ENCODE assay signal across 32 cellular contexts in the genomic region with DNA sequence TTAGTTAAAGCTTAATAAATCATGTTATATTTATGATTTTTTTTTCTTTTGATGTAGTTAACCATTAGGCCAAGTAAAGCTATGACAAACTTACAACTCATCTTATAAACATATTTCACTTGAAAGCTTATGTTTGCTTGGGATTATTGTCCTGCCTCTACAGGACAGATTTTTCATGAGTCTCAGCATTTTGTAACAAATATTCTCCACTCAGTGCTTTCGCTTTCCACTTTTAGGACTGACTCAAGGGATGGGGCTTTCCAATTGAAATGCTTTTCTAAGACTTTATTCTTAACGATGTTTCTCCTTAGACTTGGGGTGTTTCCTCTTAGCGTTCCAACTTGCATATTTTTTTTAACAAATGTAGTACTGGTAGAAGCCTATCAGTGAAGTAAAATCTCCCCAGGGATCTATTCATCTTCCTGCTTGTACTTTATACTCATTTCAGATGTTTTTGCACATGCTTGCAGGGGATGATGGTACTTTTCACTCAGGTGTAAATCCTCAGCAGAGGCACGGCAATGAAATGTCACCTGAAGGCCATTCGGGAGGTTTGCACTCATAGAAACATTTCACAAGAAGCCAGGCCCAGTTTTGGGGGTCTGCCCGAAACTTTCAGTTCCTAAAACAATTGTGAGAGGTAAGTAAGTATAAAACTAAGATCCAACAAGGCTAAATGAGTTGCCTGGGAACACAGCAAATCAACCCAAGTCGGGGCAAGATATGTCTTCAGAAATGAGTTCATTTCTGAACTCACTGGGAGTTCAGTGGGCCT.
"Had no signal": no experiment of that assay in that cellular context is flagged by ENCODE, and none has a peak within 500 bp of the region (broad histone marks: within the 10 kb centered on the region; RNA-seq: fewer than 3 reads in every experiment).

No MANE protein-coding gene starts in this region.

- H3K27me3 ChIP-seq: ascending aorta, cardiac muscle cell, neural progenitor cell, thyroid gland, upper lobe of left lung, vagina had no signal

- H2AFZ ChIP-seq: neural progenitor cell had no signal

- H3K4me1 Mint-ChIP-seq: activated naive CD8-positive, alpha-beta T cell treated with anti-CD3 and anti-CD28 coated beads, Interleukin-2, amount 10 ng/mL, durations not matched to agents 7 days and 5 days; brain; natural killer cell; neural progenitor cell had no signal

- H3K4me3 ChIP-seq: ascending aorta, cardiac muscle cell, heart right ventricle, lower lobe of right lung, neural progenitor cell, thyroid gland, upper lobe of left lung, vagina had no signal

- DNase-seq: activated CD4-positive, alpha-beta T cell treated with anti-CD3 and anti-CD28 coated beads for 4 hours; activated CD4-positive, alpha-beta T cell treated with anti-CD3 and anti-CD28 coated beads, Interleukin-2, amount 50 U/mL, for 4 hours; activated CD8-positive, alpha-beta memory T cell treated with anti-CD3 and anti-CD28 coated beads, Interleukin-2, amount 50 U/mL, for 4 hours; activated effector memory CD4-positive, alpha-beta T cell treated with anti-CD3 and anti-CD28 coated beads, Interleukin-2, amount 50 U/mL, for 16 hours; activated naive CD4-positive, alpha-beta T cell treated with anti-CD3 and anti-CD28 coated beads for 36 hours; activated naive CD8-positive, alpha-beta T cell treated with anti-CD3 and anti-CD28 coated beads, Interleukin-2, amount 10 ng/mL, durations not matched to agents 7 days and 5 days; activated T-cell treated with anti-CD3 and anti-CD28 coated beads, Interleukin-2, amount 50 U/mL, for 1 hour; cerebellar nuclear complex; cortex of kidney; effector memory CD8-positive, alpha-beta T cell; foreskin melanocyte; heart right ventricle; kidney glomerular epithelial cell; lower lobe of right lung; mesendoderm; natural killer cell; occipital lobe; right cardiac atrium; stimulated activated CD4-positive, alpha-beta T cell treated with anti-CD3 and anti-CD28 coated beads, Interleukin-15, amount 100 ng/mL, for 24 hours; stimulated activated CD4-positive, alpha-beta T cell treated with anti-CD3 and anti-CD28 coated beads, Interleukin-2, amount 100 ng/mL, for 24 hours; T-helper 9 cell; thyroid gland; upper lobe of left lung had no signal

- H3K36me3 ChIP-seq: ascending aorta, cardiac muscle cell, heart right ventricle, lower lobe of right lung, neural progenitor cell, thyroid gland, upper lobe of left lung, vagina had no signal

- H3K9ac ChIP-seq: neural progenitor cell had no signal

- H3K4me3 Mint-ChIP-seq: activated naive CD4-positive, alpha-beta T cell treated with anti-CD3 and anti-CD28 coated beads for 36 hours; activated naive CD8-positive, alpha-beta T cell treated with anti-CD3 and anti-CD28 coated beads, Interleukin-2, amount 10 ng/mL, durations not matched to agents 7 days and 5 days; activated T-helper 1 cell treated with anti-CD3 and anti-CD28 coated beads, Interleukin-12 subunit alpha, Interleukin-12 subunit beta, Interleukin-2, Interleukin-4 antibody, amounts not matched to agents 30 ng/mL and 10 ng/mL and 1 ng/mL, durations not matched to agents 14 hours and 24 hours and 36 hours; brain; effector memory CD8-positive, alpha-beta T cell; natural killer cell; neural progenitor cell; stimulated activated naive CD8-positive, alpha-beta T cell treated with anti-CD3 and anti-CD28 coated beads, Interleukin-15, Interleukin-2, amounts not matched to agents 100 ng/mL and 50 ng/mL, for 24 hours had no signal

- H3K9me3 Mint-ChIP-seq: activated naive CD4-positive, alpha-beta T cell treated with anti-CD3 and anti-CD28 coated beads for 36 hours; activated naive CD8-positive, alpha-beta T cell treated with anti-CD3 and anti-CD28 coated beads, Interleukin-2, amount 10 ng/mL, durations not matched to agents 7 days and 5 days; activated T-helper 1 cell treated with anti-CD3 and anti-CD28 coated beads, Interleukin-12 subunit alpha, Interleukin-12 subunit beta, Interleukin-2, Interleukin-4 antibody, amounts not matched to agents 30 ng/mL and 10 ng/mL and 1 ng/mL, durations not matched to agents 14 hours and 24 hours and 36 hours; natural killer cell had no signal

- H3K9me3 ChIP-seq: ascending aorta, lower lobe of right lung, thyroid gland, upper lobe of left lung, vagina had no signal

- H3K27ac ChIP-seq: ascending aorta, cardiac muscle cell, heart right ventricle, lower lobe of right lung, neural progenitor cell, thyroid gland, upper lobe of left lung, vagina, VCaP had no signal

- H3K4me1 ChIP-seq: ascending aorta, heart right ventricle, lower lobe of right lung, neural progenitor cell, thyroid gland, upper lobe of left lung had no signal

- H3K4me2 ChIP-seq: neural progenitor cell had no signal

- H3K27ac Mint-ChIP-seq: activated naive CD4-positive, alpha-beta T cell treated with anti-CD3 and anti-CD28 coated beads for 36 hours; activated naive CD8-positive, alpha-beta T cell treated with anti-CD3 and anti-CD28 coated beads, Interleukin-2, amount 10 ng/mL, durations not matched to agents 7 days and 5 days; activated T-helper 1 cell treated with anti-CD3 and anti-CD28 coated beads, Interleukin-12 subunit alpha, Interleukin-12 subunit beta, Interleukin-2, Interleukin-4 antibody, amounts not matched to agents 30 ng/mL and 10 ng/mL and 1 ng/mL, durations not matched to agents 14 hours and 24 hours and 36 hours; brain; effector memory CD8-positive, alpha-beta T cell; natural killer cell; neural progenitor cell; stimulated activated naive CD8-positive, alpha-beta T cell treated with anti-CD3 and anti-CD28 coated beads, Interleukin-15, Interleukin-2, amounts not matched to agents 100 ng/mL and 50 ng/mL, for 24 hours had no signal

- ATAC-seq: effector memory CD8-positive, alpha-beta T cell; heart right ventricle; left lobe of liver; lower lobe of right lung; natural killer cell; right cardiac atrium had no signal

- H3K36me3 Mint-ChIP-seq: activated naive CD8-positive, alpha-beta T cell treated with anti-CD3 and anti-CD28 coated beads, Interleukin-2, amount 10 ng/mL, durations not matched to agents 7 days and 5 days; brain; natural killer cell; neural progenitor cell had no signal
